Comparison of ENCODE assay signal across 8 cellular contexts in the genomic region with DNA sequence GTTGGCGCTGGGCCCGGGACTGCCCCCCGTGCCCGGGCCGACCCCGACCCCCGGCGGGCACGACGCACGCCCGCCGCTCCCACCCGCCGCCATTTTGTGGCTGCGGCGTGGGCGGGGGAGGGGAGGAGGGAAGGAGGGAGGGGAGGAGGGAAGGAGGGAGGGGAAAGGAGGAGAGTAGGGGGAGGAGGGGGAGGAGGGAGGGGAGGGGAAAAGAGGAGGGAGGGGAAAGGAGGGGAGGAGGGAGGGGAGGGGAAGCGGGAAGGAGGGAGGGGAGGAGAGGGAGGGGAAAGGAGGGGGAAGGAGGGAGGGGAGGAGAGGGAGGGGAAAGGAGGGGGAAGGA. TPM values are rescaled to one million over a fixed set of nuclear protein-coding genes. Genes with fewer than 3 reads are reported as not detected.
DNase-seq lines count a peak whose midpoint lies in the region; ATAC-seq and TF ChIP-seq lines count a peak whose summit lies in the region.

TSS of gene BTBD2 (minus strand) at position 104 of the 340 bp plus-strand sequence. CDS start at position 93, 11 bp downstream.

- intact Hi-C loops in HCT116 (cut with micrococcal nuclease) (loop anchor here (5.0 kb wide), 1 partner anchor 137 kb away; the partner anchor contains the start of gene AP3D1), left ventricle myocardium superior (cut with micrococcal nuclease) (no loop called here)

- H3K4me2 ChIP-seq in HCT116 (ENCODE audit: low read length), result peak within 1 kb of the TSS; percentile 82

- peak; percentile 44 for ATAC-seq in HCT116
- no peak for ATAC-seq in RWPE2 (ENCODE audit: low read depth)
- ATAC-seq in left ventricle myocardium superior, result peak; percentile 10
- no peak for ATAC-seq in GM21515 (IDR thresholded peaks at IDR 0.05; ENCODE audit: unreplicated experiment)
- no peak for ATAC-seq in GM18502 (IDR thresholded peaks at IDR 0.05; ENCODE audit: poor library complexity, unreplicated experiment)

- H2AFZ ChIP-seq in HCT116 (ENCODE audit: low read depth, low read length, poor library complexity, severe bottlenecking), result no peak within 1 kb of the TSS

- no peak for TF ChIP-seq CTCF in HCT116 (IDR thresholded peaks at IDR 0.05 in 2 of 3, conservative IDR thresholded peaks at IDR 0.05 in 1 of 3; ENCODE audit: borderline replicate concordance in 1 of 3, insufficient read depth in 1 of 3, low read depth in 2 of 3, low read length in 2 of 3)
- no peak for TF ChIP-seq CTCF in RWPE2 (IDR thresholded peaks at IDR 0.05; ENCODE audit: poor library complexity, severe bottlenecking)

- POLR2A ChIA-PET in HCT116 (lab: Charles Lee), result no interaction called here

- no peak for TF ChIP-seq POLR2A in HCT116 (IDR thresholded peaks at IDR 0.05; ENCODE audit: borderline replicate concordance, extremely low read depth, insufficient read depth, insufficient read length)

- H3K36me3 ChIP-seq in HCT116 (ENCODE audit: control insufficient read depth in 1 of 2, insufficient read depth in 2 of 2, low read length in 2 of 2), result no peaks in the 10 kb centered on the region
- peaks cover 10% of the 10 kb centered on the region for H3K36me3 ChIP-seq in RWPE2 (ENCODE audit: low read depth)

- peak; percentile 89 for DNase-seq in Ammon's horn (ENCODE audit: low spot score)
- DNase-seq in HCT116 (ENCODE audit: low read depth, low spot score), result peak; percentile 86
- DNase-seq in RWPE2 (ENCODE audit: low spot score), result no peak
- peak in 41 of 56 donors; percentile 6 to 80 (median 42) for DNase-seq in amygdala (lab: John Stamatoyannopoulos, UW)
- DNase-seq in left ventricle myocardium superior, result peak; percentile 70
- peak; percentile 36 for DNase-seq in pulmonary artery endothelial cell (ENCODE audit: low read depth, low spot score)

- H3K4me1 ChIP-seq in HCT116 (ENCODE audit: control insufficient read depth in 1 of 2, insufficient read depth in 2 of 2, low read length in 2 of 2) (peaks cover 6 to 22% of the 10 kb centered on the region in 2 experiments; a peak in 3 of 4 replicates), RWPE2 (ENCODE audit: insufficient read depth, poor library complexity, severe bottlenecking) (peaks cover 5% of the 10 kb centered on the region)

- RAD21 ChIA-PET in HCT116 (lab: Charles Lee; ENCODE audit: low non-redundant PET in 1 of 2, low total read pairs in 2 of 2, uncharacterized antibody in 2 of 2, unreplicated experiment in 2 of 2), result no interaction called here

- no peaks in the 10 kb centered on the region for H4K20me1 ChIP-seq in HCT116 (ENCODE audit: insufficient read depth)

- BruUV-seq in HCT116 (replicated peaks; lab: Mats Ljungman, UMichigan), result no TSS peak

- no peaks in the 10 kb centered on the region for H3K9me2 ChIP-seq in HCT116 (ENCODE audit: insufficient read depth)

- CTCF ChIA-PET in HCT116 (lab: Charles Lee), result interaction anchor here (0.5 kb wide), 1 partner anchor 76 kb away, joined by 3 read pairs; no protein-coding TSS in a partner anchor

- peak within 1 kb of the TSS; percentile 80 for H3K27ac ChIP-seq in HCT116 (ENCODE audit: low read depth, low read length)
- peak within 1 kb of the TSS; percentile 55 for H3K27ac ChIP-seq in RWPE2 (ENCODE audit: poor library complexity, severe bottlenecking)

- peak within 1 kb of the TSS; percentile 82 for H3K9ac ChIP-seq in HCT116 (ENCODE audit: low read length)

- H3K79me2 ChIP-seq in HCT116 (ENCODE audit: insufficient read depth, low read length), result peaks cover 38% of the 10 kb centered on the region

- TF ChIP-seq RAD21 in HCT116 (IDR thresholded peaks at IDR 0.05; ENCODE audit: low read depth), result no peak

- no peaks in the 10 kb centered on the region for H3K9me3 ChIP-seq in HCT116 (ENCODE audit: control insufficient read depth in 1 of 2, insufficient read depth in 1 of 2, low read depth in 1 of 2, low read length in 2 of 2)
- H3K9me3 ChIP-seq in RWPE2 (ENCODE audit: severe bottlenecking), result no peaks in the 10 kb centered on the region

- H3K4me3 ChIP-seq in HCT116 (replicated peaks in 1 of 2; ENCODE audit: low read depth in 1 of 2, low read length in 2 of 2) (peak within 1 kb of the TSS; percentile 77 to 79), RWPE2 (ENCODE audit: severe bottlenecking) (peak within 1 kb of the TSS; percentile 67)

- H3K27me3 ChIP-seq in HCT116 (ENCODE audit: insufficient read depth, low read length) (no peaks in the 10 kb centered on the region), RWPE2 (ENCODE audit: insufficient read depth, poor library complexity, severe bottlenecking) (no peaks in the 10 kb centered on the region)

TF ChIP-seq in HCT116, 20 proteins besides CTCF, POLR2A, EP300 and RAD21:
- TF ChIP-seq ZFX (IDR thresholded peaks at IDR 0.05), result no peak
- TF ChIP-seq YY1 (IDR thresholded peaks at IDR 0.05; ENCODE audit: extremely low read depth, insufficient replicate concordance, low read depth, low read length), result peak; percentile 95
- peak; percentile 58 for TF ChIP-seq POLR2AphosphoS5 (IDR thresholded peaks at IDR 0.05; ENCODE audit: low read depth, low read length)
- no peak for TF ChIP-seq FOSL1 (IDR thresholded peaks at IDR 0.05; ENCODE audit: low read depth)
- TF ChIP-seq EGR1 (IDR thresholded peaks at IDR 0.05; ENCODE audit: low read depth), result peak; percentile 78; the same call in 1 of the 2 replicates
- no peak for TF ChIP-seq SIN3A (IDR thresholded peaks at IDR 0.05; ENCODE audit: low read depth)
- no peak for TF ChIP-seq TCF7L2 (IDR thresholded peaks at IDR 0.05; ENCODE audit: borderline replicate concordance, extremely low read depth, insufficient read depth, insufficient read length)

RNA-seq across cellular contexts. Expression of gene BTBD2, which starts in this region (rescaled TPM):
- total RNA-seq in HCT116 (2021; ENCODE audit: unreplicated experiment), result 112 TPM
- 136 and 158 TPM in 2 replicates for polyA plus RNA-seq in HCT116 (2012)
- 65.6 TPM for total RNA-seq in left ventricle myocardium superior
- 52.9 and 61.7 TPM in 2 replicates for total RNA-seq in pulmonary artery endothelial cell

Comparison
In these comparisons a context has a peak if more than half of its experiments do, and no peak if none do; other contexts are left out.
1. ATAC-seq: peak in HCT116 (single experiment) and left ventricle myocardium superior (single experiment); none in RWPE2 (single experiment), GM21515 (single experiment) and GM18502 (single experiment).